10 cellular contexts compared by ENCODE assay signal in the genomic region with DNA sequence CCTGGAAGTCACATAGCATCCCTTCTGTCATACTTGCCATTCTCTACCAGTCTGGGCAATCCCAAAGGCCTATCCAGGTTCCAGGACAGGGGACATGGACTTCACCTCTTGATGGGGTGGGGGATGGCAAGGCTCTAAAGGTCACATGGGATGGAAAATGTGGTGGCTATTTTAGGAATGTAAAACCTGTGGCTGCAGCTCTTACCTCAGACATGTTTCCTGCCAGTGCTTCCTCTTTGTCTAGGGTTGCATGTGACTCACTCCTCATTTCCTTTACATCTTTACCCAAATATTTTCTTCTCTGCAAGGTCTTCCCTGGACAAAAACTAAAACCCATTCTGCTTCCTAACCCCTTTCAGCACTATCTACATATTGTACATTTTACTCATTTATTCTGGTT.
A peak's percentile ranks its signal among the peaks of the same experiment; 100 is the strongest.
DNase-seq lines count a peak whose midpoint lies in the region; ATAC-seq, FAIRE-seq and TF ChIP-seq lines count a peak whose summit lies in the region.
"Had no signal": no experiment of that assay in that cellular context is flagged by ENCODE, and none has a peak within 500 bp of the region (broad histone marks: within the 10 kb centered on the region; RNA-seq: fewer than 3 reads in every experiment).

No MANE protein-coding gene starts in this region.

- no peak for TF ChIP-seq CTCF in Calu3 (IDR thresholded peaks at IDR 0.05; ENCODE audit: unreplicated experiment)

- H3K9me3 Mint-ChIP-seq in Calu3 (ENCODE audit: low read depth, unreplicated experiment), result no peaks in the 10 kb centered on the region

- no peak overlapping the region for H3K4me3 Mint-ChIP-seq in Calu3 (ENCODE audit: low read depth, unreplicated experiment)
- H3K4me3 Mint-ChIP-seq: activated CD4-positive, alpha-beta T cell treated with anti-CD3 and anti-CD28 coated beads for 36 hours had no signal

- H3K27me3 ChIP-seq in adipocyte (replicated peaks; ENCODE audit: control insufficient read depth, insufficient read depth, low read length) (no peaks in the 10 kb centered on the region), layer of hippocampus (ENCODE audit: control insufficient read depth, insufficient read depth, low read length) (no peaks in the 10 kb centered on the region)

- no peak overlapping the region for H3K27ac Mint-ChIP-seq in Calu3 (ENCODE audit: unreplicated experiment)
- H3K27ac Mint-ChIP-seq: activated CD4-positive, alpha-beta T cell treated with anti-CD3 and anti-CD28 coated beads for 36 hours had no signal

- H3K27me3 Mint-ChIP-seq in Calu3 (ENCODE audit: unreplicated experiment), result no peaks in the 10 kb centered on the region
- H3K27me3 Mint-ChIP-seq: activated CD4-positive, alpha-beta T cell treated with anti-CD3 and anti-CD28 coated beads for 36 hours had no signal

- no peak overlapping the region for H3K9ac ChIP-seq in adipocyte (ENCODE audit: low read length)

- H3K4me1 Mint-ChIP-seq in Calu3 (ENCODE audit: low read depth, unreplicated experiment), result no peaks in the 10 kb centered on the region

- peaks cover 5% of the 10 kb centered on the region for H3K4me1 ChIP-seq in adipocyte (ENCODE audit: control insufficient read depth, insufficient read depth, low read length)

- FAIRE-seq in frontal cortex (lab: Jason Lieb, UNC), result no peak

- peak overlapping the region; percentile 9 for H3K27ac ChIP-seq in layer of hippocampus (ENCODE audit: low read depth, low read length)

- no peaks in the 10 kb centered on the region for H3K36me3 Mint-ChIP-seq in Calu3 (ENCODE audit: insufficient read depth, unreplicated experiment)

- BruUV-seq in Calu3 (replicated peaks; lab: Mats Ljungman, UMichigan), result no TSS peak

- no peaks in the 10 kb centered on the region for H3K36me3 ChIP-seq in adipocyte (ENCODE audit: control insufficient read depth, insufficient read depth, low read length, severe bottlenecking)

- DNase-seq in Calu3, result peak; percentile 14
- peak; percentile 94 for DNase-seq in KBM-7
- peak; percentile 16 for DNase-seq in adipocyte (ENCODE audit: low read depth)
- DNase-seq in stimulated activated CD4-positive, alpha-beta T cell treated with anti-CD3 and anti-CD28 coated beads, Interleukin-4, amount 100 ng/mL, for 4 hours, result no peak
- no peak for DNase-seq in frontal cortex (ENCODE audit: low spot score in 2 of 2)
- no peak for DNase-seq in OCI-M2 (lab: John Stamatoyannopoulos, UW; ENCODE audit: unreplicated experiment)
- DNase-seq: activated CD4-positive, alpha-beta T cell treated with anti-CD3 and anti-CD28 coated beads for 36 hours; DND-41 had no signal

- no peak overlapping the region for H3K4me3 ChIP-seq in adipocyte (ENCODE audit: low read length)

- no peak for ATAC-seq in GM19467 (IDR thresholded peaks at IDR 0.05; ENCODE audit: unreplicated experiment)
- ATAC-seq: activated CD4-positive, alpha-beta T cell treated with anti-CD3 and anti-CD28 coated beads for 36 hours had no signal

- H3K9me3 ChIP-seq in adipocyte (ENCODE audit: control insufficient read depth, low read length), result no peaks in the 10 kb centered on the region

- CTCF ChIA-PET in Calu3 (lab: Charles Lee), result no interaction called here

- in situ Hi-C loops in KBM-7 (cut with MboI; ENCODE audit: low pct_unique_long_range_greater_than_20kb, low sequenced_read_pairs), result no loop called here

- intact Hi-C loops in Calu3 (cut with micrococcal nuclease; ENCODE audit: unreplicated experiment), result no loop called here

Comparison
In these comparisons a context has a peak if more than half of its experiments do, and no peak if none do; other contexts are left out.
1. DNase-seq: peak in Calu3 (single experiment), KBM-7 (single experiment) and adipocyte (single experiment); none in stimulated activated CD4-positive, alpha-beta T cell treated with anti-CD3 and anti-CD28 coated beads, Interleukin-4, amount 100 ng/mL, for 4 hours (0 of 2), frontal cortex (0 of 2) and OCI-M2 (single experiment).